In the genomic region with DNA sequence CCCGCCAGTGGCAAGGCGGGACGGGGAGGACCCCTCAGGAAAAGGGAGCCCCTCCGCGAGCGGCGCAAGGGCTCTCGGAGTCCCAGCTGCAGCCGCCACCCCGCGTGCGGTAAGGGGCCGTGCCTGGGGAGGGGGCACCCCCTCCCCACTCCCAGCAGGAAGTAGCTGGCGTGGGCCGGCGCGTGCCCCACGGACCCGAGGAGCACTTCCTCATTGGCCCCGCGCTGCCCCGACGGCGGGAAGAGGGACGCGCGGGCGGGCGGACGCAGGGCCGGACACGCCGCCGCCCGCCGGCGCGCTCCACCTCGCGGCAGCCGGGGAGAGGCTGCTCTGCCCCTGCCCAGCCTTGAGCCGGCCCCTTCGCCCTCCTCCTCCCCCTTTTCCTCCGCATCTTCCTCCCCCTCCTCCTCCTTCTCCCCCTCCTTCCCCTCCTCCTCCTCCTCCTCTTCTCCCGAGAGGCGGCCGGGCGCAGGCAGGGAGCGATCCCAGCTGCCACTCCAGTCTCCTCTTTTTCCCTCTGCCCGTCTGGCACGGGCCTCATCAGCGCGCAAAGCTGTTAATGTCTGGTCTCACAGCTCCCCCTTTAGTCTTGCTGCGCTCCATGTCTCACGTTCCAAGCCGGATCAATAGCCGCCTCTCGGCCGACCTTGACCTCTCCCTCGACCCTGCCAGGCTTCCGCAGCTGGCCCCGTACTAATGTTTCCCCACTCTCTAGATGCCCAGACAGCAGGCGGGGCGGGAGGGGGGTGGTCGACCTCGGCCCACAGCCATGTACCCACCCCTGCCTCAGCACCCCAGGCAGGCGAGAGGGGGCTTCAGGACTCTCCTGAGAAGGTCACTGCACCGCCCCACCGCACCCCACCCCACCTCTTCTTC, we compare ENCODE assay signal across 8 cellular contexts. TPM values are rescaled to one million over a fixed set of nuclear protein-coding genes. Genes with fewer than 3 reads are reported as not detected.
DNase-seq lines count a peak whose midpoint lies in the region; ATAC-seq and TF ChIP-seq lines count a peak whose summit lies in the region.

No MANE protein-coding gene starts in this region.

- H3K27ac Mint-ChIP-seq in activated naive CD4-positive, alpha-beta T cell treated with anti-CD3 and anti-CD28 coated beads for 36 hours: peak overlapping the region; percentile 90
- no peak overlapping the region for H3K27ac Mint-ChIP-seq in neural crest cell (ENCODE audit: unreplicated experiment)

- H3K9me3 Mint-ChIP-seq in activated naive CD4-positive, alpha-beta T cell treated with anti-CD3 and anti-CD28 coated beads for 36 hours: no peaks in the 10 kb centered on the region
- H3K9me3 Mint-ChIP-seq in neural crest cell: no peaks in the 10 kb centered on the region

- CTCF ChIA-PET in activated naive CD4-positive, alpha-beta T cell treated with anti-CD3 and anti-CD28 coated beads for 36 hours (lab: Charles Lee): interaction anchor here (0.6 to 0.7 kb wide), 2 partner anchors 29 to 782 kb away, joined by 3 to 4 read pairs; no protein-coding TSS in a partner anchor

- intact Hi-C loops in activated naive CD4-positive, alpha-beta T cell treated with anti-CD3 and anti-CD28 coated beads for 36 hours (cut with micrococcal nuclease): loop anchor here (5.0 to 10.0 kb wide), 4 partner anchors 570 to 1967 kb away; a partner anchor contains a TSS

- no peaks in the 10 kb centered on the region for H3K27me3 Mint-ChIP-seq in activated naive CD4-positive, alpha-beta T cell treated with anti-CD3 and anti-CD28 coated beads for 36 hours (ENCODE audit: low read depth)
- H3K27me3 Mint-ChIP-seq in neural crest cell (ENCODE audit: low read depth): peaks cover 87% of the 10 kb centered on the region

- ATAC-seq in GM18861 (IDR thresholded peaks at IDR 0.05; ENCODE audit: unreplicated experiment): no peak

- H3K4me1 Mint-ChIP-seq in activated naive CD4-positive, alpha-beta T cell treated with anti-CD3 and anti-CD28 coated beads for 36 hours (ENCODE audit: low read depth): peaks cover 36% of the 10 kb centered on the region
- H3K4me1 Mint-ChIP-seq in neural crest cell: peaks cover 39% of the 10 kb centered on the region

- peak; percentile 47 for DNase-seq in DMS153 treated with DMSO at 0.1 percent for 48 hours (lab: John Stamatoyannopoulos, UW; ENCODE audit: unreplicated experiment)
- DNase-seq in HS-5 (ENCODE audit: low read depth): peak; percentile 11
- peak; percentile 92 for DNase-seq in NCI-H82 treated with DMSO at 0.1 percent for 48 hours (lab: John Stamatoyannopoulos, UW; ENCODE audit: unreplicated experiment)
- peak; percentile 73 for DNase-seq in activated naive CD4-positive, alpha-beta T cell treated with anti-CD3 and anti-CD28 coated beads for 36 hours
- DNase-seq in foreskin melanocyte: peak; percentile 41
- DNase-seq in neural crest cell (ENCODE audit: low read depth, low spot score): peak; percentile 80
- DNase-seq in NCI-H1048 (lab: John Stamatoyannopoulos, UW): no peak

- H3K4me3 Mint-ChIP-seq in activated naive CD4-positive, alpha-beta T cell treated with anti-CD3 and anti-CD28 coated beads for 36 hours: peak overlapping the region; percentile 96
- H3K4me3 Mint-ChIP-seq in neural crest cell: peak overlapping the region; percentile 85

- peaks cover 6% of the 10 kb centered on the region for H3K36me3 Mint-ChIP-seq in activated naive CD4-positive, alpha-beta T cell treated with anti-CD3 and anti-CD28 coated beads for 36 hours (ENCODE audit: low read depth)
- no peaks in the 10 kb centered on the region for H3K36me3 Mint-ChIP-seq in neural crest cell (ENCODE audit: low read depth)

- TF ChIP-seq CTCF in neural crest cell (conservative IDR thresholded peaks at IDR 0.05): peak; percentile 64

RNA-seq across cellular contexts. Expression of a gene that starts 2.6 kb away (rescaled TPM):
- total RNA-seq in activated naive CD4-positive, alpha-beta T cell treated with anti-CD3 and anti-CD28 coated beads for 36 hours: 10 to 100 TPM; 71.7 to 71.9 TPM
- total RNA-seq in neural crest cell: 0.28 and 0.32 TPM in 2 replicates

Comparison
In these comparisons a context has a peak if more than half of its experiments do, and no peak if none do; other contexts are left out.
1. RNA of a gene that starts 2.6 kb away (total RNA-seq): 71.7 to 71.9 TPM in activated naive CD4-positive, alpha-beta T cell treated with anti-CD3 and anti-CD28 coated beads for 36 hours; 0.28 to 0.32 TPM in neural crest cell; every median in the first group is over 10 times any median in the second.